ENCODE assay signal across 15 cellular contexts in the genomic region with DNA sequence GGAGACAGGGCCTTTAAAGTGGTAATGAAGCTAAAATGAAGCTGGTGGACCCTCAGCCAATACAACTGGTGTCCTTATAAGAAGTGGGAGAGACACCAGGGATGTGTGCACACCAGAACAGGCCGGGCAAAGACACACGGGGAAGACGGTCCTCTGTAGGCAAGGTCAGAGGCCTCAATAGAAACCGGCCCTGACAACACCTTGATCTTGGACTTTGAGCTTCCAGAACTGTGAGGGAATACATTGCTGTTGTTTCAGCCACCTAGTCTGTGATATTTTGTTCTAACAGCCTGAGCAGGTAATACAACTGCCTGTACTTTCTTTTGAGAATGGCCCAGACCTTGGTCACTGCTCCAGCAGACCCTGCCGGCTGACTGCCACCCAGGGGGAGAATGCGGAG.
A peak's percentile ranks its signal among the peaks of the same experiment; 100 is the strongest.
DNase-seq lines count a peak whose midpoint lies in the region; ATAC-seq and TF ChIP-seq lines count a peak whose summit lies in the region.
"Had no signal": no experiment of that assay in that cellular context is flagged by ENCODE, and none has a peak within 500 bp of the region (broad histone marks: within the 10 kb centered on the region; RNA-seq: fewer than 3 reads in every experiment).

No MANE protein-coding gene starts in this region.

- H2BK120ac ChIP-seq in H9 (ENCODE audit: low read depth, low read length, poor library complexity, severe bottlenecking): no peak overlapping the region

- H3K27ac Mint-ChIP-seq in H9 (peak overlapping the region in 2 of 3 experiments; percentile 86 to 87; a peak in 3 of 7 replicates), chondrocyte (ENCODE audit: unreplicated experiment) (no peak overlapping the region), neural crest cell (ENCODE audit: unreplicated experiment) (no peak overlapping the region)

- H4K8ac ChIP-seq in H9 (replicated peaks; ENCODE audit: insufficient read length, low read depth, low read length): no peak overlapping the region

- no peaks in the 10 kb centered on the region for H3K9me3 ChIP-seq in H9 (ENCODE audit: control insufficient read depth, low read depth, low read length)
- H3K9me3 ChIP-seq in adrenal gland (replicated peaks in 1 of 3): no peaks in the 10 kb centered on the region

- no peak overlapping the region for H3K23ac ChIP-seq in H9 (ENCODE audit: insufficient read length, low read depth, low read length)

- H4K5ac ChIP-seq in H9 (ENCODE audit: insufficient read length, low read depth, low read length): no peak overlapping the region

- no peak overlapping the region for H3K4ac ChIP-seq in H9 (ENCODE audit: low read depth, low read length)

- H4K20me1 ChIP-seq in H9 (ENCODE audit: control insufficient read depth, insufficient read depth, insufficient read length): peaks cover 2% of the 10 kb centered on the region
- H4K20me1 ChIP-seq: BLaER1 had no signal

- H3K79me2 ChIP-seq in H9 (ENCODE audit: insufficient read depth, low read length): peaks cover 10% of the 10 kb centered on the region; the same call in 1 of the 2 replicates

- H3K9ac ChIP-seq in H9 (ENCODE audit: extremely low read depth, insufficient read length, low read length): no peak overlapping the region

- intact Hi-C loops in left colon (cut with DNase I, micrococcal nuclease) (no loop called here), adrenal gland (cut with DNase I) (loop anchor here in 1 of 2 donors (5.0 kb wide), 1 partner anchor 204 kb away; no protein-coding TSS in a partner anchor)

- no peak overlapping the region for H2BK15ac ChIP-seq in H9 (ENCODE audit: low read depth, low read length)

- H3K27ac ChIP-seq in H9 (ENCODE audit: insufficient read length, low read depth, low read length): no peak overlapping the region
- H3K27ac ChIP-seq in adrenal gland: no peak overlapping the region
- H3K27ac ChIP-seq: HL-60 had no signal

- peaks cover 0 to 6% of the 10 kb centered on the region in 2 experiments; a peak in 2 of 5 replicates for H3K9me3 Mint-ChIP-seq in H9
- no peaks in the 10 kb centered on the region for H3K9me3 Mint-ChIP-seq in chondrocyte (ENCODE audit: low read depth)
- no peaks in the 10 kb centered on the region for H3K9me3 Mint-ChIP-seq in neural crest cell

- H3K18ac ChIP-seq in H9 (ENCODE audit: insufficient read length, low read depth, low read length): no peak overlapping the region

- no CpG with 5 or more reads among the region's 6 CpGs for WGBS in H9 (ENCODE audit: extremely low coverage, insufficient read length, low lambda C conversion rate)
- 95 to 98% (median 96%) methylated on average over 4 to 6 of the region's 6 CpGs for WGBS in adrenal gland, 4 donors

- H2BK5ac ChIP-seq in H9 (ENCODE audit: insufficient read length, low read length): no peak overlapping the region

- H2BK12ac ChIP-seq in H9 (ENCODE audit: insufficient read length, low read depth, low read length): no peak overlapping the region

- H3K36me3 Mint-ChIP-seq in H9 (ENCODE audit: insufficient read depth in 1 of 3, low read depth in 3 of 3) (peaks cover 5 to 26% (median 22%) of the 10 kb centered on the region in 3 experiments; a peak in 5 of 7 replicates), chondrocyte (ENCODE audit: low read depth) (no peaks in the 10 kb centered on the region), neural crest cell (ENCODE audit: low read depth) (no peaks in the 10 kb centered on the region)

- peaks cover 16% of the 10 kb centered on the region for H3K4me1 ChIP-seq in H9 (ENCODE audit: insufficient read depth, low read length)
- no peaks in the 10 kb centered on the region for H3K4me1 ChIP-seq in adrenal gland (replicated peaks in 1 of 2)

- H2AFZ ChIP-seq in H9 (ENCODE audit: low read length): no peak overlapping the region

- peaks cover 66 to 71% of the 10 kb centered on the region in 2 experiments for H3K4me1 Mint-ChIP-seq in H9
- H3K4me1 Mint-ChIP-seq in chondrocyte (ENCODE audit: low read depth): peaks cover 53% of the 10 kb centered on the region
- peaks cover 94% of the 10 kb centered on the region for H3K4me1 Mint-ChIP-seq in neural crest cell

- no peaks in the 10 kb centered on the region; the same call in 1 of the 2 replicates for H3K27me3 ChIP-seq in H9 (ENCODE audit: insufficient read depth, low read length)
- no peaks in the 10 kb centered on the region for H3K27me3 ChIP-seq in adrenal gland
- H3K27me3 ChIP-seq: BLaER1 had no signal

- H3K4me3 ChIP-seq in adrenal gland: no peak overlapping the region
- H3K4me3 ChIP-seq: BLaER1 had no signal

- H3K4me3 Mint-ChIP-seq in H9: no peak overlapping the region
- H3K4me3 Mint-ChIP-seq in chondrocyte (ENCODE audit: unreplicated experiment): no peak overlapping the region
- H3K4me3 Mint-ChIP-seq in neural crest cell: peak overlapping the region; percentile 29

- no peak overlapping the region for H3T11ph ChIP-seq in H9 (ENCODE audit: low read length)

- no peaks in the 10 kb centered on the region for H3K36me3 ChIP-seq in adrenal gland (replicated peaks in 1 of 2)
- H3K36me3 ChIP-seq: BLaER1 had no signal

- TF ChIP-seq POLR2A in adrenal gland (IDR thresholded peaks at IDR 0.05): no peak

- no peak for DNase-seq in H9
- DNase-seq in chondrocyte (ENCODE audit: low spot score): peak; percentile 33
- no peak for DNase-seq in left colon
- no peak for DNase-seq in neural crest cell (ENCODE audit: low read depth, low spot score)
- DNase-seq in HK-2 (ENCODE audit: unreplicated experiment): no peak
- DNase-seq in HT-29 (ENCODE audit: low spot score): no peak
- DNase-seq in adrenal gland: no peak
- DNase-seq: 8988T, AML-193, DMS53, GF-D8, IMR-90 had no signal

- H4K91ac ChIP-seq in H9 (ENCODE audit: insufficient read length, low read depth, low read length): no peak overlapping the region

- no peak overlapping the region for H3K56ac ChIP-seq in H9 (ENCODE audit: insufficient read length, low read depth, low read length)

- no peaks in the 10 kb centered on the region for H3K79me1 ChIP-seq in H9 (ENCODE audit: insufficient read depth, low read depth, low read length, poor library complexity, severe bottlenecking)

- no peaks in the 10 kb centered on the region; the same call in 1 of the 2 replicates for H3K27me3 Mint-ChIP-seq in H9 (ENCODE audit: low read depth)
- no peaks in the 10 kb centered on the region for H3K27me3 Mint-ChIP-seq in chondrocyte (ENCODE audit: low read depth)
- H3K27me3 Mint-ChIP-seq in neural crest cell (ENCODE audit: low read depth): no peaks in the 10 kb centered on the region

- ATAC-seq in left colon (peak; percentile 37), HG03196 (IDR thresholded peaks at IDR 0.05; ENCODE audit: unreplicated experiment) (no peak)

- H2BK20ac ChIP-seq in H9 (ENCODE audit: low read depth, low read length, poor library complexity, severe bottlenecking): peak overlapping the region; percentile 86

- H3K14ac ChIP-seq in H9 (ENCODE audit: insufficient read depth, low read length): no peak overlapping the region; the same call in 1 of the 2 replicates

- H3K23me2 ChIP-seq in H9 (ENCODE audit: insufficient read length, low read depth, low read length, poor library complexity, severe bottlenecking): peaks cover 4% of the 10 kb centered on the region

- H3K4me2 ChIP-seq in H9 (ENCODE audit: insufficient read depth, insufficient read length, low read length): no peak overlapping the region

- no peak overlapping the region for H2AK5ac ChIP-seq in H9 (ENCODE audit: insufficient read length, low read length)

- TF ChIP-seq CTCF in H9 (conservative IDR thresholded peaks at IDR 0.05): no peak
- no peak for TF ChIP-seq CTCF in chondrocyte (IDR thresholded peaks at IDR 0.05)
- TF ChIP-seq CTCF in neural crest cell (conservative IDR thresholded peaks at IDR 0.05): no peak
- no peak for TF ChIP-seq CTCF in adrenal gland (IDR thresholded peaks at IDR 0.05)

Comparison
In these comparisons a context has a peak if more than half of its experiments do, and no peak if none do; other contexts are left out.
1. H3K27ac Mint-ChIP-seq: peak in H9 (2 of 3); none in chondrocyte (single experiment) and neural crest cell (single experiment).